ENCODE assay signal across 7 cellular contexts in the genomic region with DNA sequence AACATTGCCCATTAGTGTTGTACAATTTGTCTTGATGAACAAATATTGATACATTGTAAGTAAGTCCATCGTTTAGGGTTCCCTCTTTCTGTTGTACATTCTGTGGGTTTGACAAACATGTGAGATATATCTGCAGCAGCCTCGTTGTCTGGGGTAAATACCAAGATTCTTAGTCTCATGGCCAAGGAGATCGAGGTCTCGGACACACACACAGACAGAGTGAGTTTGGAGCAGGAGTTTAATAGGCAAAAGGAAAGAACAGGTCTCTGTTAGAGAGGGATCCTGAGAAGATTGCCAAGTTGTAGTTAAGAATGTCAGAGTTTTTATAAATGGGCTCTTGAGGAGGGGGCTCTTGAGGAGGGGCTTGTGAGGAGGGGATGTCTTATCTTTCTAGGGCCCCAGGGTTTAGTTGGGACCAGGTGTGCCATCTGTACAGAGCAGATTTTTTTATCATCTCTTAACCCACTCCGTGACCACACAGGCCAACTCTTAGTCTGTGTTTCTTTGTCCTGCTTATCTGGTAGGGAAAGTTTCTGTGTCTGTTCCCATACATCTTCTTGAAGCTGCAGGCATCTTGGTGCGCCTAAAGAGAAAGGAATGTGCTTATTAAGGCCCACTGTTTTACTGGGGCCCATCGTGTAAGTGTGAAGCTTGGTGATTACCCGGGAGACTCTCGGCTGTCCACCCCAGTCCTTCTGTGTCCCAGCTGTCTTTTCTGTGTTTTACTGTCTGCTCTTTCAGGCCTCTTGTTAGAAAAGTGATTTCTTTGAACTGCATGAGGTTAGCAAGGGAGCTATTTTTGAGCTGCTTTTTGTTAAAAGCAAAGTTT. TPM values are rescaled to one million over a fixed set of nuclear protein-coding genes. Genes with fewer than 3 reads are reported as not detected.
A peak's percentile ranks its signal among the peaks of the same experiment; 100 is the strongest.
DNase-seq lines count a peak whose midpoint lies in the region; ATAC-seq and TF ChIP-seq lines count a peak whose summit lies in the region.

No MANE protein-coding gene starts in this region.

- no peaks in the 10 kb centered on the region for H3K9me3 ChIP-seq in fibroblast of lung (ENCODE audit: control insufficient read depth, insufficient read depth, low read depth, low read length)

- peak overlapping the region; percentile 77 for H3K27ac ChIP-seq in fibroblast of lung (ENCODE audit: insufficient read depth, low read length)

- DNase-seq in H7 (peak; percentile 27), SK-N-DZ (ENCODE audit: low spot score) (peak; percentile 17), fibroblast of lung (ENCODE audit: low read depth in 2 of 2) (peak; percentile 36 to 64), retinal pigment epithelial cell (ENCODE audit: low read depth) (no peak), NCI-H345 (lab: John Stamatoyannopoulos, UW) (no peak), NOMO-1 (lab: John Stamatoyannopoulos, UW; ENCODE audit: unreplicated experiment in 2 of 2) (no peak)

- peaks cover 7% of the 10 kb centered on the region for H3K4me1 ChIP-seq in fibroblast of lung (ENCODE audit: control insufficient read depth, extremely low read depth, insufficient read depth, low read length)

- H3K4me2 ChIP-seq in fibroblast of lung (ENCODE audit: extremely low read depth, insufficient read depth, low read length) = peak overlapping the region; percentile 85

- peaks cover 12% of the 10 kb centered on the region for H3K79me2 ChIP-seq in fibroblast of lung (ENCODE audit: control insufficient read depth, insufficient read depth, low read length)

- H2AFZ ChIP-seq in fibroblast of lung (ENCODE audit: low read length) = peak overlapping the region; percentile 88

- H3K27me3 ChIP-seq in H7 (ENCODE audit: control insufficient read depth, insufficient read depth, low read length) (no peaks in the 10 kb centered on the region), fibroblast of lung (ENCODE audit: control insufficient read depth, insufficient read depth, low read length) (no peaks in the 10 kb centered on the region)

- TF ChIP-seq CTCF in fibroblast of lung (conservative IDR thresholded peaks at IDR 0.05 in 1 of 2, IDR thresholded peaks at IDR 0.05 in 1 of 2; ENCODE audit: low read depth in 1 of 2, low read length in 2 of 2) (no peak), retinal pigment epithelial cell (conservative IDR thresholded peaks at IDR 0.05; ENCODE audit: low read depth, low read length) (no peak)

- no peak for ATAC-seq in GM18511 (IDR thresholded peaks at IDR 0.05; ENCODE audit: unreplicated experiment)

- H3K4me3 ChIP-seq in H7 (ENCODE audit: insufficient read depth, low read depth, low read length) = peak overlapping the region; percentile 69
- peak overlapping the region; percentile 65 to 92 (median 74) for H3K4me3 ChIP-seq in fibroblast of lung (replicated peaks in 1 of 4; ENCODE audit: control extremely low read depth in 1 of 4, insufficient read depth in 1 of 4, low read depth in 3 of 4, low read length in 4 of 4)
- peak overlapping the region; percentile 81 for H3K4me3 ChIP-seq in retinal pigment epithelial cell (ENCODE audit: low read length)

- H3K36me3 ChIP-seq in H7 (replicated peaks; ENCODE audit: control insufficient read depth, insufficient read depth, low read length) = no peaks in the 10 kb centered on the region; the same call in 1 of the 2 replicates
- H3K36me3 ChIP-seq in fibroblast of lung (ENCODE audit: control insufficient read depth, insufficient read depth, low read length) = no peaks in the 10 kb centered on the region

- peak overlapping the region; percentile 73 for H3K9ac ChIP-seq in fibroblast of lung (ENCODE audit: insufficient read depth, low read length)

- H4K20me1 ChIP-seq in fibroblast of lung (ENCODE audit: control insufficient read depth, extremely low read depth, insufficient read depth, low read length) = no peaks in the 10 kb centered on the region

RNA-seq across cellular contexts. Expression of a gene that starts 22.5 kb away (rescaled TPM):
- 1.8 and 4.7 TPM in 2 replicates for total RNA-seq in H7 (2014; rRNA removed; shearing (Covaris generic))
- polyA plus RNA-seq in SK-N-DZ (2014; cell fraction: cytosol; rRNA removed) = 2.6 and 5.3 TPM in 2 replicates
- 29.4 and 33.2 TPM in 2 replicates for polyA plus RNA-seq in SK-N-DZ (2014; cell fraction: nucleus; rRNA removed)
- total RNA-seq in fibroblast of lung = 3.6 and 5.1 TPM in 2 replicates
- polyA plus RNA-seq in fibroblast of lung = 0.67 and 2.5 TPM in 2 replicates
- 0.20 and 0.82 TPM in 2 replicates for polyA plus RNA-seq in fibroblast of lung (2012)
- not detected in 2 replicates for polyA minus RNA-seq in fibroblast of lung (ENCODE audit: low replicate concordance)

RNA-seq across cellular contexts. Expression of a gene that starts 39.3 kb away (rescaled TPM):
- not detected in 2 replicates for total RNA-seq in H7 (2014; rRNA removed; shearing (Covaris generic))
- not detected in 2 replicates for polyA plus RNA-seq in SK-N-DZ (2014; cell fraction: cytosol; rRNA removed)
- polyA plus RNA-seq in SK-N-DZ (2014; cell fraction: nucleus; rRNA removed) = not detected in 2 replicates
- total RNA-seq in fibroblast of lung = not detected in 2 replicates
- polyA plus RNA-seq in fibroblast of lung = not detected in 2 replicates
- polyA plus RNA-seq in fibroblast of lung (2012) = not detected in 2 replicates
- polyA minus RNA-seq in fibroblast of lung (ENCODE audit: low replicate concordance) = not detected in 2 replicates

Comparison
In these comparisons a context has a peak if more than half of its experiments do, and no peak if none do; other contexts are left out.
1. DNase-seq: peak in H7 (single experiment), SK-N-DZ (single experiment) and fibroblast of lung (2 of 2); none in retinal pigment epithelial cell (single experiment), NCI-H345 (single experiment) and NOMO-1 (0 of 2).
2. Peak in every context shown above with its lines, with median percentiles within 50 percentile points of each other: H3K4me3 ChIP-seq.